In genomic region chr2:190267302-190267701, GRCh38 we compare ENCODE assay signal across 14 cellular contexts. TPM values are rescaled to one million over a fixed set of nuclear protein-coding genes. Genes with fewer than 3 reads are reported as not detected.
DNase-seq lines count a peak whose midpoint lies in the region; ATAC-seq, FAIRE-seq and TF ChIP-seq lines count a peak whose summit lies in the region.
"Had no signal": no experiment of that assay in that cellular context is flagged by ENCODE, and none has a peak within 500 bp of the region (broad histone marks: within the 10 kb centered on the region; RNA-seq: fewer than 3 reads in every experiment).

No MANE protein-coding gene starts in this region.

- WGBS in K562 (ENCODE audit: insufficient coverage, low coverage, missing lambda C conversion rate) = 21% methylated on average over 3 of the region's 4 CpGs

- H2AFZ ChIP-seq in K562 (ENCODE audit: low read depth, low read length) (no peak overlapping the region), neural progenitor cell (replicated peaks) (no peak overlapping the region)

- H3K9me3 ChIP-seq in K562 (replicated peaks; ENCODE audit: control insufficient read depth, insufficient read depth, low read depth, low read length) (no peaks in the 10 kb centered on the region), neural progenitor cell (ENCODE audit: low read depth) (no peaks in the 10 kb centered on the region)

- H3K9me1 ChIP-seq in K562 (ENCODE audit: control insufficient read depth, insufficient read depth, low read length) = no peaks in the 10 kb centered on the region

- intact Hi-C loops in K562 (cut with micrococcal nuclease) = no loop called here

- H4K20me1 ChIP-seq in K562 (replicated peaks; ENCODE audit: control insufficient read depth, insufficient read depth, low read length) (no peaks in the 10 kb centered on the region), neural progenitor cell (ENCODE audit: low read depth) (no peaks in the 10 kb centered on the region)

- no peak for TF ChIP-seq EP300 in K562 (IDR thresholded peaks at IDR 0.05; ENCODE audit: low read length)

- in situ Hi-C loops in K562 (cut with MboI) = no loop called here

- peaks cover 11% of the 10 kb centered on the region for H3K36me3 Mint-ChIP-seq in neural progenitor cell
- peaks cover 33% of the 10 kb centered on the region for H3K36me3 Mint-ChIP-seq in mesothelial cell of epicardium

- H3K27me3 ChIP-seq in BJ (ENCODE audit: control insufficient read depth, insufficient read depth, low read length) = no peaks in the 10 kb centered on the region
- H3K27me3 ChIP-seq in K562 (ENCODE audit: control insufficient read depth in 2 of 2, insufficient read depth in 2 of 2, low read length in 2 of 2) = no peaks in the 10 kb centered on the region
- H3K27me3 ChIP-seq in neural progenitor cell = no peaks in the 10 kb centered on the region

- no peak for TF ChIP-seq POLR2A in K562 (conservative IDR thresholded peaks at IDR 0.05)

- H3K27me3 Mint-ChIP-seq in neural progenitor cell (ENCODE audit: insufficient read depth, low read depth) = peaks cover 2% of the 10 kb centered on the region
- H3K27me3 Mint-ChIP-seq in mesothelial cell of epicardium (ENCODE audit: low read depth) = no peaks in the 10 kb centered on the region

- CTCF ChIA-PET in BJ (lab: Yijun Ruan, JAX) = interaction anchor here (1.1 to 4.1 kb wide), 3 partner anchors 10 to 53 kb away, joined by 3 to 20 read pairs (median 3); no protein-coding TSS in a partner anchor
- CTCF ChIA-PET in K562 (lab: Yijun Ruan, JAX; ENCODE audit: low intra/inter-chr PET ratio) = no interaction called here

- TF ChIP-seq RAD21 in K562 (CRISPR knock-in tag; conservative IDR thresholded peaks at IDR 0.05 in 1 of 2, IDR thresholded peaks at IDR 0.05 in 1 of 2) = no peak

- no peaks in the 10 kb centered on the region for H3K4me1 Mint-ChIP-seq in neural progenitor cell
- H3K4me1 Mint-ChIP-seq in mesothelial cell of epicardium = no peaks in the 10 kb centered on the region

- H3K9ac ChIP-seq in K562 (ENCODE audit: insufficient read depth in 1 of 2, low read depth in 2 of 2, low read length in 2 of 2) (no peak overlapping the region), neural progenitor cell (no peak overlapping the region)

- POLR2A ChIA-PET in BJ (lab: Charles Lee) (no interaction called here), K562 (lab: Yijun Ruan, JAX) (no interaction called here)

- peaks cover 2% of the 10 kb centered on the region for H3K9me3 Mint-ChIP-seq in neural progenitor cell
- peaks cover 9% of the 10 kb centered on the region for H3K9me3 Mint-ChIP-seq in mesothelial cell of epicardium

- H3F3A ChIP-seq in neural progenitor cell (ENCODE audit: low read depth) = no peaks in the 10 kb centered on the region

- no peaks in the 10 kb centered on the region for H3K36me3 ChIP-seq in BJ (ENCODE audit: control insufficient read depth, insufficient read depth, low read length)
- no peaks in the 10 kb centered on the region for H3K36me3 ChIP-seq in K562 (ENCODE audit: control insufficient read depth, insufficient read depth, low read length)
- no peaks in the 10 kb centered on the region for H3K36me3 ChIP-seq in neural progenitor cell

- no peak overlapping the region for H3K4me2 ChIP-seq in K562 (ENCODE audit: insufficient read depth, low read length)
- no peak overlapping the region for H3K4me2 ChIP-seq in neural progenitor cell

- TF ChIP-seq CTCF in BJ (IDR thresholded peaks at IDR 0.05; ENCODE audit: insufficient read depth, low read depth, low read length) (no peak), K562 (IDR thresholded peaks at IDR 0.05 in 2 of 3, conservative IDR thresholded peaks at IDR 0.05 in 1 of 3; ENCODE audit: insufficient read depth in 2 of 3, low read depth in 1 of 3, low read length in 3 of 3) (no peak), neural progenitor cell (IDR thresholded peaks at IDR 0.05) (no peak), mesothelial cell of epicardium (IDR thresholded peaks at IDR 0.05; ENCODE audit: unreplicated experiment) (no peak)

- FAIRE-seq in K562 (lab: Jason Lieb, UNC) = no peak
- FAIRE-seq: G401.6 had no signal

- no peak overlapping the region for H3K4me3 ChIP-seq in BJ (ENCODE audit: low read depth, low read length)
- H3K4me3 ChIP-seq in K562 = no peak overlapping the region
- H3K4me3 ChIP-seq in neural progenitor cell = no peak overlapping the region
- H3K4me3 ChIP-seq: coronary artery had no signal

- H3K4me1 ChIP-seq in K562 (replicated peaks in 1 of 2; ENCODE audit: control insufficient read depth in 2 of 2, insufficient read depth in 2 of 2, low read length in 2 of 2) (peaks cover 10 to 13% of the 10 kb centered on the region in 2 experiments; a peak in 3 of 5 replicates), neural progenitor cell (no peaks in the 10 kb centered on the region)

- H3K27ac ChIP-seq in K562 (ENCODE audit: extremely low read depth, low read depth, low read length) (no peak overlapping the region), neural progenitor cell (no peak overlapping the region)
- H3K27ac ChIP-seq: C4-2B, coronary artery had no signal

- BruUV-seq in K562 (replicated peaks; lab: Mats Ljungman, UMichigan) = no TSS peak

- ATAC-seq in K562 = no peak
- no peak for ATAC-seq in HG03432 (IDR thresholded peaks at IDR 0.05; ENCODE audit: unreplicated experiment)

- no peaks in the 10 kb centered on the region for H3K79me2 ChIP-seq in K562 (ENCODE audit: control insufficient read depth, insufficient read depth, low read length)
- H3K79me2 ChIP-seq in neural progenitor cell (ENCODE audit: low read depth) = no peaks in the 10 kb centered on the region

- H3K27ac Mint-ChIP-seq in neural progenitor cell (no peak overlapping the region), mesothelial cell of epicardium (no peak overlapping the region)

- peak; percentile 31 for DNase-seq in BJ (ENCODE audit: low read depth)
- DNase-seq in LoVo (ENCODE audit: low spot score) = peak; percentile 27
- peak in 1 of 4 experiments; percentile 31 for DNase-seq in K562 (ENCODE audit: extremely low read depth in 1 of 4, low spot score in 3 of 4)
- peak; percentile 81 for DNase-seq in kidney tubule cell (ENCODE audit: low spot score)
- no peak for DNase-seq in CD1c-positive myeloid dendritic cell (ENCODE audit: extremely low spot score)
- DNase-seq in neural progenitor cell (ENCODE audit: low spot score) = no peak
- no peak for DNase-seq in mesothelial cell of epicardium (ENCODE audit: low spot score in 2 of 2, unreplicated experiment in 2 of 2)
- DNase-seq: activated naive CD4-positive, alpha-beta T cell treated with Interleukin-2 at 50 U/mL for 16 hours; NCI-H1694 treated with DMSO at 0.1 percent for 48 hours; NK-92 treated with Interleukin-12 subunit alpha and Interleukin-12 subunit beta, amount 100 ng/mL, for 24 hours had no signal

- no peak overlapping the region for H3K4me3 Mint-ChIP-seq in neural progenitor cell
- no peak overlapping the region for H3K4me3 Mint-ChIP-seq in mesothelial cell of epicardium

TF ChIP-seq in K562, 482 proteins besides CTCF, POLR2A, EP300 and RAD21 (continues in another document):
- TF ChIP-seq ATF3 (IDR thresholded peaks at IDR 0.05) = peak; percentile 89
- no peak for TF ChIP-seq ATF3 (CRISPR knock-in tag; conservative IDR thresholded peaks at IDR 0.05)
- no peak for TF ChIP-seq JUNB (CRISPR knock-in tag; conservative IDR thresholded peaks at IDR 0.05)
- peak; percentile 66 for TF ChIP-seq DPF2 (IDR thresholded peaks at IDR 0.05)
- peak; percentile 87 for TF ChIP-seq JUND (IDR thresholded peaks at IDR 0.05; ENCODE audit: borderline replicate concordance, low read depth, low read length)
- TF ChIP-seq JUND (tag; IDR thresholded peaks at IDR 0.05; ENCODE audit: borderline replicate concordance, low read depth, low read length) = peak; percentile 77; the same call in 2 of the 3 replicates
- TF ChIP-seq KDM1A (IDR thresholded peaks at IDR 0.05) = peak; percentile 88 to 89
- peak; percentile 41; the same call in 1 of the 2 replicates for TF ChIP-seq SMARCA4 (IDR thresholded peaks at IDR 0.05)
- TF ChIP-seq MYBL2 (IDR thresholded peaks at IDR 0.05; ENCODE audit: low read depth) = 0 out of 2 replicates have a peak, but pooled peaks have one; percentile 34
- no peak for TF ChIP-seq MYBL2 (CRISPR knock-in tag; IDR thresholded peaks at IDR 0.05; ENCODE audit: borderline replicate concordance)
- TF ChIP-seq SMARCE1 (IDR thresholded peaks at IDR 0.05) = peak; percentile 50; the same call in 1 of the 2 replicates
- TF ChIP-seq FOS (IDR thresholded peaks at IDR 0.05; ENCODE audit: extremely low read depth, insufficient read length) = peak; percentile 2
- peak; percentile 66 for TF ChIP-seq ARID1B (IDR thresholded peaks at IDR 0.05)

RNA-seq across cellular contexts. Expression of gene HIBCH, which starts 52.3 kb away (rescaled TPM):
- polyA plus RNA-seq in BJ (2011; rRNA removed) (5.2 and 12.4 TPM in 2 replicates), K562 (2011; rRNA removed) (21.5 and 36.3 TPM in 2 replicates), K562 (2014; fragmentation: Illumina TruSeq; extraction: Trizol) (25.4 and 25.6 TPM in 2 replicates), K562 (2014; fragmentation: Nextera tagmentation; extraction: Ambion mirVana) (10 to 100 TPM; 52.8 to 65.4 TPM), K562 (2014; rRNA removed) (24.0 and 26.1 TPM in 2 replicates)
- polyA minus RNA-seq in BJ (2011; rRNA and poly(A)+ RNA removed) = 3.7 and 4.9 TPM in 2 replicates
- total RNA-seq in K562 (2011; cell fraction: chromatin; rRNA removed; ENCODE audit: low replicate concordance) = 22.5 and 54.1 TPM in 2 replicates
- 14.1 and 19.7 TPM in 2 replicates for total RNA-seq in K562 (2011; cell fraction: nucleolus; rRNA removed)
- total RNA-seq in K562 (2011; cell fraction: nucleoplasm; rRNA removed) = 31.6 and 50.0 TPM in 2 replicates
- total RNA-seq in K562 (2014; rRNA removed) (14.9 and 17.0 TPM in 2 replicates), K562 (2014; rRNA removed; fragmentation: Illumina TruSeq; extraction: Trizol) (31.9 and 34.5 TPM in 2 replicates), K562 (2015; rRNA removed; fragmentation: Illumina TruSeq; extraction: Trizol) (20.7 and 24.6 TPM in 2 replicates), K562 (2021) (25.9 and 28.3 TPM in 2 replicates), neural progenitor cell (ENCODE audit: low replicate concordance) (33.0 and 38.8 TPM in 2 replicates), mesothelial cell of epicardium (55.7 to 64.0 TPM (median 58.8 TPM) in 3 replicates)
- polyA plus RNA-seq in K562 (2011; cell fraction: cytosol; rRNA removed) = 2.8 and 5.5 TPM in 2 replicates
- polyA plus RNA-seq in K562 (2011; cell fraction: nucleus; rRNA removed) = 17.5 and 21.0 TPM in 2 replicates
- 16.8 and 28.2 TPM in 2 replicates for polyA plus RNA-seq in K562 (2012)
- 28.5 and 33.6 TPM in 2 replicates for polyA minus RNA-seq in K562 (2011; rRNA and poly(A)+ RNA removed)
- 8.1 and 10.1 TPM in 2 replicates for polyA minus RNA-seq in K562 (2011; cell fraction: cytosol; rRNA and poly(A)+ RNA removed)
- polyA minus RNA-seq in K562 (2011; cell fraction: nucleus; rRNA and poly(A)+ RNA removed) = 20.9 and 30.0 TPM in 2 replicates

Comparison
In these comparisons a context has a peak if more than half of its experiments do, and no peak if none do; other contexts are left out.
1. DNase-seq: peak in BJ (single experiment), LoVo (single experiment) and kidney tubule cell (single experiment); none in CD1c-positive myeloid dendritic cell (single experiment), neural progenitor cell (single experiment) and mesothelial cell of epicardium (0 of 2).